Comparison of ENCODE assay signal across 27 cellular contexts in genomic region chr2:154462634-154463033, GRCh38.
DNase-seq lines count a peak whose midpoint lies in the region; ATAC-seq, FAIRE-seq and TF ChIP-seq lines count a peak whose summit lies in the region.
"Had no signal": no experiment of that assay in that cellular context is flagged by ENCODE, and none has a peak within 500 bp of the region (broad histone marks: within the 10 kb centered on the region; RNA-seq: fewer than 3 reads in every experiment).

No MANE protein-coding gene starts in this region.

- H3K4me3 ChIP-seq in HepG2 (replicated peaks in 1 of 3; ENCODE audit: insufficient read depth in 1 of 3, low read depth in 2 of 3, low read length in 3 of 3) (no peak overlapping the region), right lobe of liver (no peak overlapping the region)
- H3K4me3 ChIP-seq: BLaER1, GM12878 had no signal

- TF ChIP-seq CTCF in WTC11 (IDR thresholded peaks at IDR 0.05): no peak
- TF ChIP-seq CTCF in HepG2 (CRISPR knock-in tag; IDR thresholded peaks at IDR 0.05): no peak
- TF ChIP-seq CTCF in right lobe of liver (IDR thresholded peaks at IDR 0.05): no peak

- WGBS in HepG2 (ENCODE audit: low lambda C conversion rate): 19% methylated on average over 5 of the region's 5 CpGs
- whole genome bisulfite sequencing in right lobe of liver (ENCODE audit: insufficient coverage, low coverage, low lambda C conversion rate, missing lambda C conversion rate): 32% methylated on average over 5 of the region's 5 CpGs

- in situ Hi-C loops in HepG2 (cut with HindIII; ENCODE audit: extremely low pct_ligation_motif_present, low pct_unique_long_range_greater_than_20kb): no loop called here

- H3K27me3 ChIP-seq in HepG2 (ENCODE audit: control insufficient read depth in 1 of 2, insufficient read depth in 2 of 2, low read length in 2 of 2): no peaks in the 10 kb centered on the region
- no peaks in the 10 kb centered on the region for H3K27me3 ChIP-seq in right lobe of liver
- H3K27me3 ChIP-seq: BE2C, BLaER1 had no signal

- ATAC-seq in WTC11: no peak
- ATAC-seq in HepG2: peak; percentile 99
- peak; percentile 76 to 97 (median 93) for ATAC-seq in right lobe of liver
- no peak for ATAC-seq in activated CD4-positive, alpha-beta T cell treated with anti-CD3 and anti-CD28 coated beads for 36 hours
- ATAC-seq: GM12878 had no signal

- peak overlapping the region; percentile 51 for H3K27ac ChIP-seq in HepG2 (ENCODE audit: extremely low read length, insufficient read depth, low read length)
- H3K27ac ChIP-seq in right lobe of liver: peak overlapping the region in 2 of 3 donors; percentile 7 to 51
- H3K27ac ChIP-seq: BLaER1 had no signal

- H3K9me3 Mint-ChIP-seq in WTC11: no peaks in the 10 kb centered on the region
- peaks cover 2% of the 10 kb centered on the region for H3K9me3 Mint-ChIP-seq in activated CD4-positive, alpha-beta T cell treated with anti-CD3 and anti-CD28 coated beads for 36 hours (ENCODE audit: low read depth)

- no peaks in the 10 kb centered on the region for H4K20me1 ChIP-seq in HepG2 (ENCODE audit: insufficient read depth, low read length)
- H4K20me1 ChIP-seq: BLaER1 had no signal

- TF ChIP-seq EP300 in HepG2 (IDR thresholded peaks at IDR 0.05; ENCODE audit: low read depth in 2 of 2, low read length in 2 of 2): peak in 1 of 2 experiments; percentile 92; a peak in 2 of 4 replicates
- no peak for TF ChIP-seq EP300 in HepG2 (CRISPR knock-in tag; IDR thresholded peaks at IDR 0.05; ENCODE audit: borderline replicate concordance)

- H3K79me2 ChIP-seq in HepG2 (ENCODE audit: insufficient read depth, low read length): no peaks in the 10 kb centered on the region

- H3K4me1 ChIP-seq in HepG2 (ENCODE audit: insufficient read depth, low read length) (peaks cover 22% of the 10 kb centered on the region), right lobe of liver (peaks cover 0 to 5% (median 0%) of the 10 kb centered on the region in 4 donors)
- H3K4me1 ChIP-seq: BE2C, BLaER1 had no signal

- CTCF ChIA-PET in WTC11 (lab: Charles Lee) (no interaction called here), HepG2 (lab: Yijun Ruan, JAX; ENCODE audit: low intra/inter-chr PET ratio, low total read pairs) (no interaction called here)
- CTCF ChIA-PET in activated CD4-positive, alpha-beta T cell treated with anti-CD3 and anti-CD28 coated beads for 36 hours (lab: Charles Lee): interaction anchor here (2.5 kb wide), 1 partner anchor 11 kb away, joined by 7 read pairs; no protein-coding TSS in a partner anchor

- H3K36me3 ChIP-seq in HepG2 (replicated peaks in 1 of 2; ENCODE audit: control insufficient read depth in 1 of 2, insufficient read depth in 2 of 2, low read length in 2 of 2) (no peaks in the 10 kb centered on the region), right lobe of liver (no peaks in the 10 kb centered on the region)
- H3K36me3 ChIP-seq: BE2C, BLaER1 had no signal

- no peaks in the 10 kb centered on the region for H3K9me3 ChIP-seq in HepG2 (ENCODE audit: low read length)
- no peaks in the 10 kb centered on the region for H3K9me3 ChIP-seq in right lobe of liver
- H3K9me3 ChIP-seq: BE2C, BLaER1 had no signal

- DNase-seq in WTC11 (ENCODE audit: low spot score) (no peak), HepG2 (ENCODE audit: low spot score) (peak; percentile 63), right lobe of liver (no peak)
- DNase-seq in activated CD4-positive, alpha-beta T cell treated with anti-CD3 and anti-CD28 coated beads for 36 hours: no peak
- no peak for DNase-seq in stimulated activated CD4-positive, alpha-beta T cell treated with anti-CD3 and anti-CD28 coated beads, Interleukin-4, amount 100 ng/mL, for 24 hours
- DNase-seq in NK-92 treated with Interleukin-12 subunit alpha and Interleukin-12 subunit beta, amount 100 ng/mL, for 24 hours (lab: John Stamatoyannopoulos, UW): no peak
- DNase-seq: 8988T; ACHN; BE2C; C1 segment of cervical spinal cord; CD4-positive, alpha-beta memory T cell; CD4-positive, CD25-positive, alpha-beta regulatory T cell; CD8-positive, alpha-beta memory T cell; COR-L47; DMS 273 treated with DMSO at 0.1 percent for 48 hours; DMS153; DMS53; DMS79; DND-41; EL; GDM1 had no signal

- intact Hi-C loops in HepG2 (cut with micrococcal nuclease; ENCODE audit: unreplicated experiment): no loop called here
- intact Hi-C loops in right lobe of liver (cut with DNase I): no loop called here
- intact Hi-C loops in activated CD4-positive, alpha-beta T cell treated with anti-CD3 and anti-CD28 coated beads for 36 hours (cut with DNase I, micrococcal nuclease): no loop called here

- TF ChIP-seq POLR2A in HepG2 (IDR thresholded peaks at IDR 0.05; ENCODE audit: insufficient read depth in 1 of 2, low read depth in 2 of 2, low read length in 2 of 2) (no peak), right lobe of liver (IDR thresholded peaks at IDR 0.05) (no peak)

- H3K27ac Mint-ChIP-seq in WTC11: no peak overlapping the region
- no peak overlapping the region for H3K27ac Mint-ChIP-seq in activated CD4-positive, alpha-beta T cell treated with anti-CD3 and anti-CD28 coated beads for 36 hours
- H3K27ac Mint-ChIP-seq: CD14-positive monocyte; CD4-positive, alpha-beta memory T cell; CD4-positive, CD25-positive, alpha-beta regulatory T cell; CD8-positive, alpha-beta memory T cell had no signal

- H3K4me1 Mint-ChIP-seq in WTC11: no peaks in the 10 kb centered on the region
- no peaks in the 10 kb centered on the region for H3K4me1 Mint-ChIP-seq in activated CD4-positive, alpha-beta T cell treated with anti-CD3 and anti-CD28 coated beads for 36 hours
- H3K4me1 Mint-ChIP-seq: CD4-positive, alpha-beta memory T cell; CD4-positive, CD25-positive, alpha-beta regulatory T cell; CD8-positive, alpha-beta memory T cell had no signal

- POLR2A ChIA-PET in WTC11 (lab: Charles Lee): no interaction called here
- POLR2A ChIA-PET in HepG2 (lab: Yijun Ruan, JAX): interaction anchor here (1.2 to 1.7 kb wide), 2 partner anchors 13 to 15 kb away, joined by 7 to 13 read pairs; no protein-coding TSS in a partner anchor
- POLR2A ChIA-PET in activated CD4-positive, alpha-beta T cell treated with anti-CD3 and anti-CD28 coated beads for 36 hours (lab: Charles Lee): no interaction called here

- H3K4me3 Mint-ChIP-seq in WTC11: no peak overlapping the region
- no peak overlapping the region for H3K4me3 Mint-ChIP-seq in activated CD4-positive, alpha-beta T cell treated with anti-CD3 and anti-CD28 coated beads for 36 hours
- H3K4me3 Mint-ChIP-seq: CD14-positive monocyte; CD4-positive, alpha-beta memory T cell; CD4-positive, CD25-positive, alpha-beta regulatory T cell; CD8-positive, alpha-beta memory T cell had no signal

- H3K9ac ChIP-seq in HepG2 (ENCODE audit: insufficient read depth, low read depth, low read length): no peak overlapping the region
- H3K9ac ChIP-seq: BLaER1 had no signal

- H3K27me3 Mint-ChIP-seq in WTC11 (ENCODE audit: low read depth): no peaks in the 10 kb centered on the region
- no peaks in the 10 kb centered on the region for H3K27me3 Mint-ChIP-seq in activated CD4-positive, alpha-beta T cell treated with anti-CD3 and anti-CD28 coated beads for 36 hours
- H3K27me3 Mint-ChIP-seq: CD4-positive, alpha-beta memory T cell; CD4-positive, CD25-positive, alpha-beta regulatory T cell; CD8-positive, alpha-beta memory T cell had no signal

- H2AFZ ChIP-seq in HepG2 (ENCODE audit: low read length): no peak overlapping the region

- BruUV-seq in HepG2 (replicated peaks; lab: Mats Ljungman, UMichigan): no TSS peak

- FAIRE-seq in HepG2 (lab: Jason Lieb, UNC): peak; percentile 49
- FAIRE-seq: A204.1, GM12878, GM12892, GM18507 had no signal

- no peaks in the 10 kb centered on the region for H3K36me3 Mint-ChIP-seq in WTC11
- no peaks in the 10 kb centered on the region for H3K36me3 Mint-ChIP-seq in activated CD4-positive, alpha-beta T cell treated with anti-CD3 and anti-CD28 coated beads for 36 hours (ENCODE audit: low read depth)
- H3K36me3 Mint-ChIP-seq: CD14-positive monocyte; CD4-positive, alpha-beta memory T cell; CD4-positive, CD25-positive, alpha-beta regulatory T cell; CD8-positive, alpha-beta memory T cell had no signal

- H3K4me2 ChIP-seq in HepG2 (ENCODE audit: low read depth, low read length): peak overlapping the region; percentile 30; the same call in 1 of the 2 replicates
- H3K4me2 ChIP-seq: BLaER1 had no signal

- TF ChIP-seq RAD21 in HepG2 (CRISPR knock-in tag; IDR thresholded peaks at IDR 0.05): no peak

TF ChIP-seq in WTC11, 78 proteins besides CTCF, POLR2A, EP300 and RAD21:
- TF ChIP-seq CBFB (CRISPR knock-in tag; IDR thresholded peaks at IDR 0.05; ENCODE audit: low read depth): no peak
- TF ChIP-seq GABPB1 (CRISPR knock-in tag; IDR thresholded peaks at IDR 0.05): peak; percentile 71

TF ChIP-seq in HepG2, 621 proteins besides CTCF, POLR2A, EP300 and RAD21 (continues in another document):
- no peak for TF ChIP-seq EEA1 (CRISPR knock-in tag; IDR thresholded peaks at IDR 0.05; ENCODE audit: borderline replicate concordance)
- TF ChIP-seq ZNF562 (CRISPR knock-in tag; IDR thresholded peaks at IDR 0.05; ENCODE audit: borderline replicate concordance): no peak
- no peak for TF ChIP-seq ZNF121 (CRISPR knock-in tag; IDR thresholded peaks at IDR 0.05)
- TF ChIP-seq KDM2A (CRISPR knock-in tag; IDR thresholded peaks at IDR 0.05; ENCODE audit: borderline replicate concordance, low read depth): no peak
- no peak for TF ChIP-seq RFXANK (CRISPR knock-in tag; IDR thresholded peaks at IDR 0.05)
- no peak; the same call in 1 of the 2 replicates for TF ChIP-seq STAG1 (CRISPR knock-in tag; IDR thresholded peaks at IDR 0.05)
- no peak for TF ChIP-seq MTF2 (CRISPR knock-in tag; IDR thresholded peaks at IDR 0.05; ENCODE audit: borderline replicate concordance)
- peak; percentile 57; the same call in 1 of the 2 replicates for TF ChIP-seq MED1 (CRISPR knock-in tag; IDR thresholded peaks at IDR 0.05)
- no peak for TF ChIP-seq GTF3A (CRISPR knock-in tag; conservative IDR thresholded peaks at IDR 0.05)
- TF ChIP-seq ZNF670 (CRISPR knock-in tag; IDR thresholded peaks at IDR 0.05; ENCODE audit: borderline replicate concordance): no peak

Comparison
In these comparisons a context has a peak if more than half of its experiments do, and no peak if none do; other contexts are left out.
1. ATAC-seq: peak in HepG2 (single experiment) and right lobe of liver (4 of 4); none in WTC11 (single experiment) and activated CD4-positive, alpha-beta T cell treated with anti-CD3 and anti-CD28 coated beads for 36 hours (single experiment).
2. Of the 50 proteins assayed by ChIP-seq in both HepG2 and WTC11: peak only in HepG2: ATF1, ATF2, FOXJ3, FOXP4, IRF2, NR2C2 and 2 more; only in WTC11: GABPB1; in both: none; in neither: 38; mixed calls (peak in some experiments, not most) for 3.